16 cellular contexts compared by ENCODE assay signal in genomic region chr17:82878545-82878944, GRCh38. TPM values are rescaled to one million over a fixed set of nuclear protein-coding genes. Genes with fewer than 3 reads are reported as not detected.
DNase-seq lines count a peak whose midpoint lies in the region; ATAC-seq and TF ChIP-seq lines count a peak whose summit lies in the region.
"Had no signal": no experiment of that assay in that cellular context is flagged by ENCODE, and none has a peak within 500 bp of the region (broad histone marks: within the 10 kb centered on the region; RNA-seq: fewer than 3 reads in every experiment).

No MANE protein-coding gene starts in this region.

- POLR2A ChIA-PET in CD8-positive, alpha-beta memory T cell (lab: Charles Lee) = interaction anchor here (1.1 kb wide), 1 partner anchor 14 kb away, joined by 3 read pairs; no protein-coding TSS in a partner anchor

- H3K27ac Mint-ChIP-seq in CD8-positive, alpha-beta memory T cell = peak overlapping the region in 7 of 8 donors; percentile 2 to 93 (median 80)
- no peak overlapping the region for H3K27ac Mint-ChIP-seq in chondrocyte (ENCODE audit: unreplicated experiment)
- H3K27ac Mint-ChIP-seq: activated B cell treated with CpG ODN at 0.5 μM for 24 hours had no signal

- DNase-seq in CD8-positive, alpha-beta memory T cell = no peak
- DNase-seq in MV-4-11 (lab: John Stamatoyannopoulos, UW) = peak; percentile 87
- peak; percentile 30 for DNase-seq in chondrocyte (ENCODE audit: low spot score)
- no peak for DNase-seq in gastrocnemius medialis
- DNase-seq in transverse colon = no peak
- DNase-seq: activated B cell treated with CpG ODN at 0.5 μM for 24 hours; NCI-H2029; NCI-H748 treated with DMSO at 0.1 percent for 48 hours; stimulated activated CD4-positive, alpha-beta T cell treated with anti-CD3 and anti-CD28 coated beads, Interleukin-4, amount 100 ng/mL, for 4 hours; stimulated activated naive CD4-positive, alpha-beta T cell treated with Interleukin-2 at 50 U/mL for 16 hours had no signal

- in situ Hi-C loops in gastrocnemius medialis (cut with MboI; ENCODE audit: low sequenced_read_pairs in 4 of 4) = no loop called here
- in situ Hi-C loops in transverse colon (cut with MboI; ENCODE audit: low pct_ligation_motif_present in 1 of 4, low pct_unique_long_range_greater_than_20kb in 1 of 4, low sequenced_read_pairs in 3 of 4) = no loop called here

- H3K27me3 ChIP-seq in CD8-positive, alpha-beta memory T cell (ENCODE audit: insufficient read depth, low read length, poor library complexity, severe bottlenecking) = no peaks in the 10 kb centered on the region
- H3K27me3 ChIP-seq in gastrocnemius medialis = no peaks in the 10 kb centered on the region
- H3K27me3 ChIP-seq in transverse colon = no peaks in the 10 kb centered on the region
- H3K27me3 ChIP-seq: body of pancreas, SJSA1 had no signal

- H3K9me3 Mint-ChIP-seq in CD8-positive, alpha-beta memory T cell = no peaks in the 10 kb centered on the region
- H3K9me3 Mint-ChIP-seq in chondrocyte (ENCODE audit: low read depth) = no peaks in the 10 kb centered on the region
- H3K9me3 Mint-ChIP-seq: activated B cell treated with CpG ODN at 0.5 μM for 24 hours had no signal

- CTCF ChIA-PET in CD8-positive, alpha-beta memory T cell (lab: Charles Lee) = interaction anchor here (1.5 kb wide), 1 partner anchor 15 kb away, joined by 7 read pairs; no protein-coding TSS in a partner anchor

- H3K4me1 Mint-ChIP-seq in CD8-positive, alpha-beta memory T cell = peaks cover 46 to 62% (median 59%) of the 10 kb centered on the region in 3 donors
- peaks cover 16% of the 10 kb centered on the region for H3K4me1 Mint-ChIP-seq in chondrocyte (ENCODE audit: low read depth)

- H3K4me3 Mint-ChIP-seq in CD8-positive, alpha-beta memory T cell = peak overlapping the region in 4 of 7 donors; percentile 43 to 75 (median 57)
- H3K4me3 Mint-ChIP-seq in chondrocyte (ENCODE audit: unreplicated experiment) = no peak overlapping the region
- H3K4me3 Mint-ChIP-seq: activated B cell treated with CpG ODN at 0.5 μM for 24 hours had no signal

- peaks cover 0 to 2% of the 10 kb centered on the region in 2 donors for H3K27me3 Mint-ChIP-seq in CD8-positive, alpha-beta memory T cell
- no peaks in the 10 kb centered on the region for H3K27me3 Mint-ChIP-seq in chondrocyte (ENCODE audit: low read depth)
- H3K27me3 Mint-ChIP-seq: activated B cell treated with CpG ODN at 0.5 μM for 24 hours had no signal

- peaks cover 28% of the 10 kb centered on the region for H3K4me1 ChIP-seq in CD8-positive, alpha-beta memory T cell (ENCODE audit: insufficient read depth, low read length)
- peaks cover 25 to 44% of the 10 kb centered on the region in 2 donors for H3K4me1 ChIP-seq in gastrocnemius medialis
- H3K4me1 ChIP-seq in transverse colon = peaks cover 4 to 47% (median 34%) of the 10 kb centered on the region in 4 donors

- no peak for ATAC-seq in gastrocnemius medialis
- ATAC-seq in HG02973 (IDR thresholded peaks at IDR 0.05; ENCODE audit: unreplicated experiment) = no peak
- no peak for ATAC-seq in SK-N-SH treated with all-trans-retinoic acid at 6 μM for 48 hours
- ATAC-seq: body of pancreas had no signal

- intact Hi-C loops in gastrocnemius medialis (cut with DNase I; ENCODE audit: low total_unique reads) = loop anchor here (1.0 kb wide), 1 partner anchor 9 kb away; no protein-coding TSS in a partner anchor
- intact Hi-C loops in transverse colon (cut with DNase I; ENCODE audit: low total_unique reads) = no loop called here

- no peak overlapping the region for H3K4me3 ChIP-seq in CD8-positive, alpha-beta memory T cell (ENCODE audit: low read length)
- H3K4me3 ChIP-seq in gastrocnemius medialis (no peak overlapping the region), transverse colon (no peak overlapping the region)
- H3K4me3 ChIP-seq: body of pancreas, SJSA1 had no signal

- H3K36me3 ChIP-seq in CD8-positive, alpha-beta memory T cell (ENCODE audit: insufficient read depth, low read length) = no peaks in the 10 kb centered on the region
- H3K36me3 ChIP-seq in gastrocnemius medialis = no peaks in the 10 kb centered on the region
- H3K36me3 ChIP-seq in transverse colon = no peaks in the 10 kb centered on the region

- no peak overlapping the region for H3K27ac ChIP-seq in CD8-positive, alpha-beta memory T cell (ENCODE audit: low read depth, low read length)
- H3K27ac ChIP-seq in gastrocnemius medialis (peak overlapping the region; percentile 77 to 89 (median 82)), transverse colon (no peak overlapping the region)
- H3K27ac ChIP-seq: body of pancreas, KMS-11, SJSA1 had no signal

- TF ChIP-seq CTCF in chondrocyte (IDR thresholded peaks at IDR 0.05) = no peak
- no peak for TF ChIP-seq CTCF in gastrocnemius medialis (IDR thresholded peaks at IDR 0.05 in 4 of 5, conservative IDR thresholded peaks at IDR 0.05 in 1 of 5)
- TF ChIP-seq CTCF in transverse colon (IDR thresholded peaks at IDR 0.05) = no peak

- no peak for TF ChIP-seq EP300 in transverse colon (IDR thresholded peaks at IDR 0.05; ENCODE audit: low read depth)

- 70 to 73% methylated on average over 5 to 9 of the region's 9 CpGs for WGBS in transverse colon (ENCODE audit: low coverage in 1 of 2), 2 donors

- TF ChIP-seq POLR2A in gastrocnemius medialis (IDR thresholded peaks at IDR 0.05) (no peak), transverse colon (IDR thresholded peaks at IDR 0.05) (no peak)

- no peaks in the 10 kb centered on the region for H3K9me3 ChIP-seq in CD8-positive, alpha-beta memory T cell (ENCODE audit: low read length)
- no peaks in the 10 kb centered on the region for H3K9me3 ChIP-seq in gastrocnemius medialis
- H3K9me3 ChIP-seq in transverse colon = no peaks in the 10 kb centered on the region
- H3K9me3 ChIP-seq: body of pancreas, SJSA1 had no signal

- H3K36me3 Mint-ChIP-seq in CD8-positive, alpha-beta memory T cell = peaks cover 0 to 37% (median 4%) of the 10 kb centered on the region in 3 donors
- peaks cover 4% of the 10 kb centered on the region for H3K36me3 Mint-ChIP-seq in chondrocyte (ENCODE audit: low read depth)

TF ChIP-seq in SK-N-SH treated with all-trans-retinoic acid at 6 μM for 48 hours, 23 proteins besides CTCF, POLR2A, EP300 and RAD21 (continues in another document):
- TF ChIP-seq POU6F1 (CRISPR knock-in tag; IDR thresholded peaks at IDR 0.05; ENCODE audit: borderline replicate concordance, low read depth) (no peak), CREB5 (CRISPR knock-in tag; IDR thresholded peaks at IDR 0.05; ENCODE audit: low read depth) (no peak), CSRNP3 (CRISPR knock-in tag; IDR thresholded peaks at IDR 0.05) (no peak), BACH2 (CRISPR knock-in tag; IDR thresholded peaks at IDR 0.05; ENCODE audit: borderline replicate concordance) (no peak), ZC3H10 (CRISPR knock-in tag; IDR thresholded peaks at IDR 0.05) (no peak), ZFP3 (CRISPR knock-in tag; IDR thresholded peaks at IDR 0.05) (no peak), GLIS3 (CRISPR knock-in tag; IDR thresholded peaks at IDR 0.05) (no peak), TCF4 (CRISPR knock-in tag; IDR thresholded peaks at IDR 0.05; ENCODE audit: borderline replicate concordance) (no peak), PPARA (CRISPR knock-in tag; IDR thresholded peaks at IDR 0.05; ENCODE audit: borderline replicate concordance) (no peak)

RNA-seq across cellular contexts. Expression of gene ZNF750, which starts 38.7 kb away (rescaled TPM):
- not detected for total RNA-seq in CD8-positive, alpha-beta memory T cell
- polyA plus RNA-seq in CD8-positive, alpha-beta memory T cell = not detected
- not detected in 3 replicates for total RNA-seq in chondrocyte
- total RNA-seq in gastrocnemius medialis = 10 to 100 TPM in 2 of 4 donors, 1 to 10 TPM in 2; 2.5 to 17.8 (median 11.7) TPM
- not detected for total RNA-seq in transverse colon
- total RNA-seq: activated B cell treated with CpG ODN at 0.5 μM for 24 hours, body of pancreas, myocyte, SJSA1 had no signal

Comparison
In these comparisons a context has a peak if more than half of its experiments do, and no peak if none do; other contexts are left out.
1. DNase-seq: peak in MV-4-11 (single experiment) and chondrocyte (single experiment); none in CD8-positive, alpha-beta memory T cell (0 of 5), gastrocnemius medialis (0 of 2) and transverse colon (single experiment).
2. H3K27ac ChIP-seq: peak in gastrocnemius medialis (4 of 4); none in CD8-positive, alpha-beta memory T cell (single experiment) and transverse colon (0 of 4).